Comparison of ENCODE assay signal across 8 cellular contexts in genomic region chr10:97355571-97355975, GRCh38. TPM values are rescaled to one million over a fixed set of nuclear protein-coding genes. Genes with fewer than 3 reads are reported as not detected.
A peak's percentile ranks its signal among the peaks of the same experiment; 100 is the strongest.
DNase-seq lines count a peak whose midpoint lies in the region; ATAC-seq and TF ChIP-seq lines count a peak whose summit lies in the region.

No MANE protein-coding gene starts in this region.

- DNase-seq in GM06990 (ENCODE audit: extremely low read depth, insufficient read length) (no peak), RWPE2 (ENCODE audit: low spot score) (no peak), foreskin fibroblast (peak in 1 of 2 donors; percentile 32), pulmonary artery endothelial cell (ENCODE audit: low read depth, low spot score) (peak; percentile 61), NCI-H524 treated with DMSO at 0.1 percent for 48 hours (lab: John Stamatoyannopoulos, UW) (no peak), NCI-H2029 treated with DMSO at 0.1 percent for 48 hours (lab: John Stamatoyannopoulos, UW) (no peak), SJCRH30 (no peak)

- no peak for ATAC-seq in RWPE2 (ENCODE audit: low read depth)
- no peak for ATAC-seq in GM19467 (IDR thresholded peaks at IDR 0.05; ENCODE audit: unreplicated experiment)

- H3K4me3 ChIP-seq in GM06990 (replicated peaks; ENCODE audit: low read depth, low read length) (no peak overlapping the region), RWPE2 (ENCODE audit: severe bottlenecking) (no peak overlapping the region), foreskin fibroblast (ENCODE audit: low read depth in 1 of 2, low read length in 2 of 2) (no peak overlapping the region), SJCRH30 (no peak overlapping the region)

- H3K9me3 ChIP-seq in RWPE2 (ENCODE audit: severe bottlenecking) (no peaks in the 10 kb centered on the region), SJCRH30 (replicated peaks) (no peaks in the 10 kb centered on the region)

- H3K27me3 ChIP-seq in GM06990 (replicated peaks; ENCODE audit: control insufficient read depth, insufficient read depth, low read length) (no peaks in the 10 kb centered on the region), RWPE2 (ENCODE audit: insufficient read depth, poor library complexity, severe bottlenecking) (no peaks in the 10 kb centered on the region), SJCRH30 (no peaks in the 10 kb centered on the region)

- TF ChIP-seq CTCF in GM06990 (IDR thresholded peaks at IDR 0.05; ENCODE audit: insufficient read depth, low read length, poor library complexity, severe bottlenecking) (peak; percentile 18), RWPE2 (IDR thresholded peaks at IDR 0.05; ENCODE audit: poor library complexity, severe bottlenecking) (peak; percentile 27), foreskin fibroblast (IDR thresholded peaks at IDR 0.05; ENCODE audit: low read depth, low read length) (peak; percentile 30)

- peaks cover 13% of the 10 kb centered on the region for H3K36me3 ChIP-seq in GM06990 (ENCODE audit: control insufficient read depth, insufficient read depth, low read length)
- H3K36me3 ChIP-seq in RWPE2 (ENCODE audit: low read depth): peaks cover 19% of the 10 kb centered on the region
- H3K36me3 ChIP-seq in SJCRH30: peaks cover 33% of the 10 kb centered on the region

- H3K27ac ChIP-seq in RWPE2 (ENCODE audit: poor library complexity, severe bottlenecking) (no peak overlapping the region), SJCRH30 (no peak overlapping the region)

- H3K4me1 ChIP-seq in RWPE2 (ENCODE audit: insufficient read depth, poor library complexity, severe bottlenecking) (no peaks in the 10 kb centered on the region), SJCRH30 (0 out of 2 replicates have a peak, but pooled peaks cover 4% of the 10 kb centered on the region)

RNA-seq across cellular contexts. Expression of gene FRAT2, which starts 21.0 kb away (rescaled TPM):
- total RNA-seq in pulmonary artery endothelial cell: 11.0 and 11.9 TPM in 2 replicates
- total RNA-seq in SJCRH30 (2014; rRNA removed; shearing (Covaris generic)): 17.8 and 21.6 TPM in 2 replicates

RNA-seq across cellular contexts. Expression of gene FRAT1, which starts 36.5 kb away (rescaled TPM):
- total RNA-seq in pulmonary artery endothelial cell: 3.2 and 4.6 TPM in 2 replicates
- 2.1 and 2.7 TPM in 2 replicates for total RNA-seq in SJCRH30 (2014; rRNA removed; shearing (Covaris generic))

RNA-seq across cellular contexts. Expression of gene RRP12, which starts 45.6 kb away (rescaled TPM):
- total RNA-seq in pulmonary artery endothelial cell: 21.6 and 27.8 TPM in 2 replicates
- 24.2 and 26.8 TPM in 2 replicates for total RNA-seq in SJCRH30 (2014; rRNA removed; shearing (Covaris generic))
